In genomic region chr20:62387993-62388635, GRCh38 we compare ENCODE assay signal across 10 cellular contexts. TPM values are rescaled to one million over a fixed set of nuclear protein-coding genes. Genes with fewer than 3 reads are reported as not detected.
DNase-seq lines count a peak whose midpoint lies in the region; ATAC-seq and TF ChIP-seq lines count a peak whose summit lies in the region.
"Had no signal": no experiment of that assay in that cellular context is flagged by ENCODE, and none has a peak within 500 bp of the region (broad histone marks: within the 10 kb centered on the region; RNA-seq: fewer than 3 reads in every experiment).

No MANE protein-coding gene starts in this region.

- intact Hi-C loops in breast epithelium (cut with DNase I; ENCODE audit: low total_unique reads) = loop anchor here (5.0 kb wide), 1 partner anchor 86 kb away; the partner anchor contains the start of gene ADRM1

- H3K27ac ChIP-seq in KOPT-K1 (ENCODE audit: low read depth, low read length, poor library complexity, severe bottlenecking) = peak overlapping the region; percentile 75
- H3K27ac ChIP-seq in breast epithelium = peak overlapping the region; percentile 2 to 97
- peak overlapping the region; percentile 91 for H3K27ac ChIP-seq in muscle layer of colon (ENCODE audit: low read depth, low read length)

- H3K9me3 ChIP-seq in KOPT-K1 (ENCODE audit: insufficient read depth, low read length, poor library complexity, severe bottlenecking) = no peaks in the 10 kb centered on the region
- no peaks in the 10 kb centered on the region for H3K9me3 ChIP-seq in breast epithelium
- no peaks in the 10 kb centered on the region for H3K9me3 ChIP-seq in muscle layer of colon (ENCODE audit: low read length)

- H3K27me3 ChIP-seq in breast epithelium (no peaks in the 10 kb centered on the region), muscle layer of colon (ENCODE audit: control insufficient read depth in 1 of 2, insufficient read depth in 2 of 2, low read length in 2 of 2) (no peaks in the 10 kb centered on the region)

- DNase-seq in AG10803 (ENCODE audit: low read depth) = no peak
- DNase-seq in breast epithelium (ENCODE audit: low spot score in 2 of 2) = no peak
- no peak for DNase-seq in OCI-M1 (lab: John Stamatoyannopoulos, UW)
- DNase-seq in cerebellar nuclear complex (lab: John Stamatoyannopoulos, UW) = no peak
- DNase-seq: head of caudate nucleus, NCI-H226 had no signal

- H3K36me3 ChIP-seq in KOPT-K1 (ENCODE audit: insufficient read depth, low read length) (peaks cover 47% of the 10 kb centered on the region), breast epithelium (no peaks in the 10 kb centered on the region), muscle layer of colon (ENCODE audit: insufficient read depth, low read length) (peaks cover 21% of the 10 kb centered on the region)

- TF ChIP-seq POLR2A in breast epithelium (IDR thresholded peaks at IDR 0.05) = no peak

- no peak for TF ChIP-seq CTCF in AG10803 (conservative IDR thresholded peaks at IDR 0.05; ENCODE audit: low read length)
- no peak for TF ChIP-seq CTCF in breast epithelium (IDR thresholded peaks at IDR 0.05)

- peaks cover 0 to 13% of the 10 kb centered on the region in 2 donors for H3K4me1 ChIP-seq in breast epithelium
- H3K4me1 ChIP-seq in muscle layer of colon (ENCODE audit: insufficient read depth, low read length) = peaks cover 14% of the 10 kb centered on the region

- peak overlapping the region; percentile 89 for H3K9ac ChIP-seq in muscle layer of colon (ENCODE audit: low read length)

- H3K4me3 ChIP-seq in AG10803 (ENCODE audit: low read length) (peak overlapping the region; percentile 97), breast epithelium (peak overlapping the region; percentile 87 to 96 (median 94)), muscle layer of colon (ENCODE audit: low read depth in 1 of 2, low read length in 2 of 2) (peak overlapping the region; percentile 88 to 95)

- ATAC-seq in HG02623 (IDR thresholded peaks at IDR 0.05; ENCODE audit: unreplicated experiment) (no peak), HG02852 (IDR thresholded peaks at IDR 0.05; ENCODE audit: unreplicated experiment) (no peak)

RNA-seq across cellular contexts. Expression of gene RPS21, which starts 1.2 kb away (rescaled TPM):
- 1,000 to 10,000 TPM; 1,723 to 3,116 (median 2,974) TPM for total RNA-seq in breast epithelium

RNA-seq across cellular contexts. Expression of gene CABLES2, which starts 19.0 kb away (rescaled TPM):
- total RNA-seq in breast epithelium = 1 to 10 TPM; 1.8 to 3.2 (median 2.9) TPM

RNA-seq across cellular contexts. Expression of gene LAMA5, which starts 21.0 kb away (rescaled TPM):
- total RNA-seq in breast epithelium = 100 to 1,000 TPM in 1 of 3 donors, 10 to 100 TPM in 2; 16.6 to 114 (median 53.3) TPM

RNA-seq across cellular contexts. Expression of gene RBBP8NL, which starts 39.2 kb away (rescaled TPM):
- 1 to 10 TPM in 2 of 3 donors, not detected in 1; 2.0 to 4.0 TPM for total RNA-seq in breast epithelium
